ENCODE assay signal across 30 cellular contexts in genomic region chr14:49057838-49058510, GRCh38.
"Had no signal": no experiment of that assay in that cellular context is flagged by ENCODE, and none has a peak within 500 bp of the region (broad histone marks: within the 10 kb centered on the region; RNA-seq: fewer than 3 reads in every experiment).

No MANE protein-coding gene starts in this region.

- H3K36me3 ChIP-seq: heart left ventricle, lower lobe of right lung, neural progenitor cell, neutrophil, right atrium auricular region, stomach, thyroid gland, transverse colon, upper lobe of left lung, vagina had no signal

- ATAC-seq: heart left ventricle; left colon; left ventricle myocardium superior; lower lobe of right lung; naive thymus-derived CD4-positive, alpha-beta T cell; natural killer cell treated with Interleukin-12 subunit alpha and Interleukin-12 subunit beta and Interleukin-15 and Interleukin-18, amount 100 ng/mL, for 72 hours; sciatic nerve; stimulated activated naive B cell treated with anti-CD40 and anti-IgM and Interleukin-4, amounts not matched to agents 10 μg/mL and 1 μg/mL and 100 μg/mL, for 72 hours; stimulated activated naive CD8-positive, alpha-beta T cell treated with anti-CD3 and anti-CD28 coated beads, Interleukin-15, Interleukin-2, amounts not matched to agents 100 U/mL and 50 U/mL, for 24 hours had no signal

- H3K4me3 ChIP-seq: heart left ventricle, lower lobe of right lung, neural progenitor cell, right atrium auricular region, skin epidermis, stomach, testis, thyroid gland, transverse colon, upper lobe of left lung, vagina had no signal

- H3K4me3 Mint-ChIP-seq: immature natural killer cell; naive thymus-derived CD4-positive, alpha-beta T cell; natural killer cell treated with Interleukin-12 subunit alpha and Interleukin-12 subunit beta and Interleukin-15 and Interleukin-18, amount 100 ng/mL, for 72 hours; neural progenitor cell; stimulated activated naive B cell treated with anti-CD40 and anti-IgM and Interleukin-4, amounts not matched to agents 10 μg/mL and 1 μg/mL and 100 μg/mL, for 72 hours had no signal

- H3K27me3 Mint-ChIP-seq: natural killer cell treated with Interleukin-12 subunit alpha and Interleukin-12 subunit beta and Interleukin-15 and Interleukin-18, amount 100 ng/mL, for 72 hours had no signal

- DNase-seq: heart left ventricle; hypothalamus; immature natural killer cell; kidney; left colon; left ventricle myocardium superior; lower lobe of right lung; mammary epithelial cell; mesenchymal stem cell; naive thymus-derived CD4-positive, alpha-beta T cell; occipital lobe; stimulated activated CD4-positive, alpha-beta T cell treated with anti-CD3 and anti-CD28 coated beads, Interleukin-12 subunit alpha, Interleukin-12 subunit beta, amount 100 ng/mL, for 4 hours; stimulated activated CD4-positive, alpha-beta T cell treated with anti-CD3 and anti-CD28 coated beads, Interleukin-15, amount 100 ng/mL, for 24 hours; stimulated activated CD4-positive, alpha-beta T cell treated with anti-CD3 and anti-CD28 coated beads, Interleukin-2, amount 100 ng/mL, for 24 hours; stimulated activated CD4-positive, alpha-beta T cell treated with anti-CD3 and anti-CD28 coated beads, Interleukin-4, amount 100 ng/mL, for 1 hour; stimulated activated naive B cell treated with anti-CD40 and anti-IgM and Interleukin-4, amounts not matched to agents 10 μg/mL and 1 μg/mL and 100 μg/mL, for 72 hours; stimulated activated naive CD8-positive, alpha-beta T cell treated with anti-CD3 and anti-CD28 coated beads, Interleukin-15, Interleukin-2, amounts not matched to agents 100 U/mL and 50 U/mL, for 24 hours; stomach; testis; thyroid gland; transverse colon; upper lobe of left lung had no signal

- H3K4me1 ChIP-seq: heart left ventricle, lower lobe of right lung, neural progenitor cell, parathyroid adenoma, right atrium auricular region, stomach, testis, transverse colon, upper lobe of left lung, vagina had no signal

- H3K27ac ChIP-seq: heart left ventricle, lower lobe of right lung, neural progenitor cell, neutrophil, parathyroid adenoma, right atrium auricular region, skin epidermis, stomach, testis, thyroid gland, transverse colon, upper lobe of left lung, vagina had no signal

- H3K36me3 Mint-ChIP-seq: immature natural killer cell; natural killer cell treated with Interleukin-12 subunit alpha and Interleukin-12 subunit beta and Interleukin-15 and Interleukin-18, amount 100 ng/mL, for 72 hours; neural progenitor cell; stimulated activated naive B cell treated with anti-CD40 and anti-IgM and Interleukin-4, amounts not matched to agents 10 μg/mL and 1 μg/mL and 100 μg/mL, for 72 hours had no signal

- H3K9me3 ChIP-seq: heart left ventricle, lower lobe of right lung, neutrophil, right atrium auricular region, stomach, testis, thyroid gland, transverse colon, upper lobe of left lung, vagina had no signal

- H3K9me3 Mint-ChIP-seq: neural progenitor cell had no signal

- H3K27me3 ChIP-seq: heart left ventricle, neural progenitor cell, neutrophil, right atrium auricular region, stomach, testis, thyroid gland, transverse colon, upper lobe of left lung, vagina had no signal

- H3K27ac Mint-ChIP-seq: immature natural killer cell; naive thymus-derived CD4-positive, alpha-beta T cell; natural killer cell treated with Interleukin-12 subunit alpha and Interleukin-12 subunit beta and Interleukin-15 and Interleukin-18, amount 100 ng/mL, for 72 hours; neural progenitor cell; stimulated activated naive B cell treated with anti-CD40 and anti-IgM and Interleukin-4, amounts not matched to agents 10 μg/mL and 1 μg/mL and 100 μg/mL, for 72 hours had no signal

- H3K4me1 Mint-ChIP-seq: immature natural killer cell; naive thymus-derived CD4-positive, alpha-beta T cell had no signal

- H3K9ac ChIP-seq: neural progenitor cell, parathyroid adenoma had no signal
